11 cellular contexts compared by ENCODE assay signal in the genomic region with DNA sequence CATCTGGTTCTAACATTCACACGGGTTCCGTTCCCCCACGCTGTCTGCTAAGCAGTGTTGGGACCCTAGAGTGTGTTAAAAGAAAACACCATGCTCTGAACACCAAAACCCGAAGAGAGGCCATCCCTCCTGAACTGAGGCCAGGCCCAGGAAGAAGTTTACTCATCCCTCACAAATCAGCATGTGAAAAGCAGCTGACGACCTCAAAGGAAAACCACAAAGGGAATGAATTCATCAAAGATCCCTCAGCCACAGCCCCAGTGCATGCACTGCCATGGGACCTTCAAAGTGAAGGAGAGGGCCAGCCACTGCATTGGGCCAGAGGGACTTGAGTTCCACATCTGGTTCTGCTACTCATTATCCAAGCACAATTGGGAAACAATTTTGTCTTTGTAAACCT. TPM values are rescaled to one million over a fixed set of nuclear protein-coding genes. Genes with fewer than 3 reads are reported as not detected.
DNase-seq lines count a peak whose midpoint lies in the region; ATAC-seq, FAIRE-seq and TF ChIP-seq lines count a peak whose summit lies in the region.
"Had no signal": no experiment of that assay in that cellular context is flagged by ENCODE, and none has a peak within 500 bp of the region (broad histone marks: within the 10 kb centered on the region; RNA-seq: fewer than 3 reads in every experiment).

No MANE protein-coding gene starts in this region.

- H2AFZ ChIP-seq in Loucy (ENCODE audit: low read length) (no peak overlapping the region), H1 (ENCODE audit: low read length) (no peak overlapping the region)

- H4K8ac ChIP-seq in H1 (ENCODE audit: extremely low read depth, insufficient read depth, low read length), result no peak overlapping the region

- TF ChIP-seq EP300 in H1 (IDR thresholded peaks at IDR 0.05; ENCODE audit: borderline replicate concordance in 1 of 2, low read depth in 2 of 2, low read length in 2 of 2), result no peak

- no peak overlapping the region for H3K4me3 Mint-ChIP-seq in activated CD8-positive, alpha-beta T cell treated with anti-CD3 and anti-CD28 coated beads for 36 hours
- no peak overlapping the region for H3K4me3 Mint-ChIP-seq in activated CD8-positive, alpha-beta T cell treated with anti-CD3 and anti-CD28 coated beads, Interleukin-2, amount 10 ng/mL, durations not matched to agents 7 days and 5 days

- no peak overlapping the region for H2BK15ac ChIP-seq in H1 (ENCODE audit: low read length)

- H3K79me1 ChIP-seq in H1 (ENCODE audit: low read depth, low read length), result no peaks in the 10 kb centered on the region

- peak overlapping the region; percentile 88; the same call in 1 of the 2 replicates for H2BK12ac ChIP-seq in H1 (ENCODE audit: low read depth, low read length)

- no peaks in the 10 kb centered on the region for H3K36me3 ChIP-seq in Loucy (ENCODE audit: insufficient read depth, low read length)
- no peaks in the 10 kb centered on the region for H3K36me3 ChIP-seq in H1 (ENCODE audit: control insufficient read depth in 2 of 4, insufficient read depth in 4 of 4, low read length in 3 of 4)
- H3K36me3 ChIP-seq: pancreas had no signal

- H3K23me2 ChIP-seq in H1 (ENCODE audit: low read depth, low read length), result no peaks in the 10 kb centered on the region

- no peak overlapping the region for H2BK20ac ChIP-seq in H1 (ENCODE audit: low read length)

- no peak overlapping the region for H2AK5ac ChIP-seq in H1 (ENCODE audit: low read depth, low read length)

- no peaks in the 10 kb centered on the region for H3K36me3 Mint-ChIP-seq in activated CD8-positive, alpha-beta T cell treated with anti-CD3 and anti-CD28 coated beads for 36 hours (ENCODE audit: low read depth)
- H3K36me3 Mint-ChIP-seq in activated CD8-positive, alpha-beta T cell treated with anti-CD3 and anti-CD28 coated beads, Interleukin-2, amount 10 ng/mL, durations not matched to agents 7 days and 5 days (ENCODE audit: low read depth), result no peaks in the 10 kb centered on the region

- TF ChIP-seq CTCF in activated CD8-positive, alpha-beta T cell treated with anti-CD3 and anti-CD28 coated beads for 36 hours (IDR thresholded peaks at IDR 0.05), result no peak
- TF ChIP-seq CTCF in Loucy (conservative IDR thresholded peaks at IDR 0.05; ENCODE audit: low read length) (no peak), H1 (IDR thresholded peaks at IDR 0.05; ENCODE audit: control extremely low read depth in 1 of 3, insufficient read depth in 1 of 3, low read depth in 1 of 3, low read length in 3 of 3) (no peak)

- TF ChIP-seq RAD21 in H1 (IDR thresholded peaks at IDR 0.05 in 1 of 2, conservative IDR thresholded peaks at IDR 0.05 in 1 of 2; ENCODE audit: low read depth in 2 of 2, low read length in 2 of 2), result no peak

- no peak for FAIRE-seq in H1 (lab: Jason Lieb, UNC)
- FAIRE-seq: GM12878, pancreas had no signal

- H3K27me3 Mint-ChIP-seq in activated CD8-positive, alpha-beta T cell treated with anti-CD3 and anti-CD28 coated beads for 36 hours, result peaks cover 7% of the 10 kb centered on the region
- H3K27me3 Mint-ChIP-seq in activated CD8-positive, alpha-beta T cell treated with anti-CD3 and anti-CD28 coated beads, Interleukin-2, amount 10 ng/mL, durations not matched to agents 7 days and 5 days (ENCODE audit: low read depth), result peaks cover 14% of the 10 kb centered on the region

- H3K56ac ChIP-seq in H1 (replicated peaks; ENCODE audit: insufficient read length, low read depth, low read length), result no peak overlapping the region

- H3K27me3 ChIP-seq in Loucy (ENCODE audit: insufficient read depth, low read length, poor library complexity, severe bottlenecking) (no peaks in the 10 kb centered on the region), H1 (replicated peaks in 1 of 4; ENCODE audit: control insufficient read depth in 3 of 4, extremely low read depth in 1 of 4, insufficient read depth in 3 of 4, low read length in 3 of 4) (0 out of 7 replicates have a peak, but pooled peaks cover 0 to 2% (median 0%) of the 10 kb centered on the region in 4 experiments)
- H3K27me3 ChIP-seq: pancreas had no signal

- H4K20me1 ChIP-seq in Loucy (ENCODE audit: insufficient read depth, low read length, poor library complexity, severe bottlenecking) (no peaks in the 10 kb centered on the region), H1 (replicated peaks in 1 of 2; ENCODE audit: control insufficient read depth in 1 of 2, insufficient read depth in 2 of 2, low read length in 2 of 2) (no peaks in the 10 kb centered on the region)

- H3K9me3 Mint-ChIP-seq in activated CD8-positive, alpha-beta T cell treated with anti-CD3 and anti-CD28 coated beads for 36 hours, result no peaks in the 10 kb centered on the region
- no peaks in the 10 kb centered on the region for H3K9me3 Mint-ChIP-seq in activated CD8-positive, alpha-beta T cell treated with anti-CD3 and anti-CD28 coated beads, Interleukin-2, amount 10 ng/mL, durations not matched to agents 7 days and 5 days (ENCODE audit: insufficient read depth)

- H3K18ac ChIP-seq in H1 (ENCODE audit: extremely low read depth, low read length), result peak overlapping the region; percentile 4; the same call in 1 of the 2 replicates

- H3K9me2 ChIP-seq in Loucy (replicated peaks; ENCODE audit: low read depth, low read length), result no peaks in the 10 kb centered on the region

- peak overlapping the region; percentile 22 for H3K4me3 ChIP-seq in Loucy (ENCODE audit: low read length, poor library complexity, severe bottlenecking)
- no peak overlapping the region for H3K4me3 ChIP-seq in H1 (ENCODE audit: extremely low read depth in 1 of 4, insufficient read depth in 2 of 4, low read depth in 3 of 4, low read length in 4 of 4)
- H3K4me3 ChIP-seq: GM12878, pancreas had no signal

- POLR2A ChIA-PET in activated CD8-positive, alpha-beta T cell treated with anti-CD3 and anti-CD28 coated beads for 36 hours (lab: Charles Lee), result no interaction called here
- POLR2A ChIA-PET in activated CD8-positive, alpha-beta T cell treated with anti-CD3 and anti-CD28 coated beads, Interleukin-2, amount 10 ng/mL, durations not matched to agents 7 days and 5 days (lab: Charles Lee), result no interaction called here
- POLR2A ChIA-PET in H1 (lab: Charles Lee; ENCODE audit: partially characterized antibody), result interaction anchor here (0.6 to 1.1 kb wide), 2 partner anchors 11 to 14 kb away, joined by 3 to 4 read pairs; no protein-coding TSS in a partner anchor

- H3K27ac ChIP-seq in H1 (ENCODE audit: low read depth, low read length), result no peak overlapping the region
- H3K27ac ChIP-seq: HL-60, pancreas had no signal

- peaks cover 11% of the 10 kb centered on the region for H3K4me1 Mint-ChIP-seq in activated CD8-positive, alpha-beta T cell treated with anti-CD3 and anti-CD28 coated beads for 36 hours (ENCODE audit: low read depth)
- H3K4me1 Mint-ChIP-seq in activated CD8-positive, alpha-beta T cell treated with anti-CD3 and anti-CD28 coated beads, Interleukin-2, amount 10 ng/mL, durations not matched to agents 7 days and 5 days (ENCODE audit: low read depth), result peaks cover 12% of the 10 kb centered on the region

- CTCF ChIA-PET in activated CD8-positive, alpha-beta T cell treated with anti-CD3 and anti-CD28 coated beads for 36 hours (lab: Charles Lee), result no interaction called here
- CTCF ChIA-PET in activated CD8-positive, alpha-beta T cell treated with anti-CD3 and anti-CD28 coated beads, Interleukin-2, amount 10 ng/mL, durations not matched to agents 7 days and 5 days (lab: Charles Lee), result no interaction called here
- CTCF ChIA-PET in H1 (lab: Charles Lee; ENCODE audit: partially characterized antibody), result interaction anchor here (1.0 to 1.6 kb wide), 4 partner anchors 9 to 166 kb away, joined by 3 to 5 read pairs (median 4); no protein-coding TSS in a partner anchor

- no peak for DNase-seq in activated CD8-positive, alpha-beta T cell treated with anti-CD3 and anti-CD28 coated beads for 36 hours
- DNase-seq in activated CD8-positive, alpha-beta T cell treated with anti-CD3 and anti-CD28 coated beads, Interleukin-2, amount 10 ng/mL, durations not matched to agents 7 days and 5 days, result no peak
- DNase-seq in H1 (ENCODE audit: low read depth in 1 of 2, low spot score in 2 of 2) (peak in 1 of 2 experiments; percentile 41), sciatic nerve (ENCODE audit: low spot score) (no peak), NOMO-1 treated with DMSO at 0.1 percent for 48 hours (lab: John Stamatoyannopoulos, UW; ENCODE audit: unreplicated experiment) (no peak)
- DNase-seq: pancreas had no signal

- no peak overlapping the region for H4K5ac ChIP-seq in H1 (ENCODE audit: insufficient read length, low read depth, low read length)

- no peak overlapping the region for H3K23ac ChIP-seq in H1 (ENCODE audit: insufficient read length)

- H3K79me2 ChIP-seq in Loucy (ENCODE audit: insufficient read depth, low read length) (no peaks in the 10 kb centered on the region), H1 (ENCODE audit: control insufficient read depth in 1 of 2, insufficient read depth in 2 of 2, low read length in 2 of 2) (no peaks in the 10 kb centered on the region)

- H3K4me2 ChIP-seq in Loucy (ENCODE audit: low read depth, low read length, poor library complexity, severe bottlenecking), result peak overlapping the region; percentile 54
- peak overlapping the region in 1 of 2 experiments; percentile 4; a peak in 1 of 4 replicates for H3K4me2 ChIP-seq in H1 (ENCODE audit: insufficient read depth in 1 of 2, low read depth in 2 of 2, low read length in 2 of 2)

- H3K9ac ChIP-seq in Loucy (ENCODE audit: low read depth, low read length, poor library complexity, severe bottlenecking) (no peak overlapping the region), H1 (replicated peaks in 1 of 4; ENCODE audit: extremely low read depth in 1 of 4, low read depth in 3 of 4, low read length in 3 of 4) (no peak overlapping the region)

- no peaks in the 10 kb centered on the region for H3F3A ChIP-seq in Loucy (ENCODE audit: low read depth)

- ATAC-seq in activated CD8-positive, alpha-beta T cell treated with anti-CD3 and anti-CD28 coated beads for 36 hours, result peak; percentile 24
- ATAC-seq in activated CD8-positive, alpha-beta T cell treated with anti-CD3 and anti-CD28 coated beads, Interleukin-2, amount 10 ng/mL, durations not matched to agents 7 days and 5 days, result no peak
- ATAC-seq in sciatic nerve (peak; percentile 91), HG02885 (IDR thresholded peaks at IDR 0.05; ENCODE audit: poor library complexity, unreplicated experiment) (no peak), GM21619 (IDR thresholded peaks at IDR 0.05; ENCODE audit: unreplicated experiment) (no peak)
- ATAC-seq: GM12878 had no signal

- intact Hi-C loops in activated CD8-positive, alpha-beta T cell treated with anti-CD3 and anti-CD28 coated beads for 36 hours (cut with micrococcal nuclease), result no loop called here
- intact Hi-C loops in sciatic nerve (cut with DNase I), result no loop called here

- H3K14ac ChIP-seq in H1 (ENCODE audit: insufficient read length), result no peak overlapping the region

- H3K4ac ChIP-seq in H1 (replicated peaks; ENCODE audit: insufficient read length, low read depth, low read length), result no peak overlapping the region

- peaks cover 15% of the 10 kb centered on the region for H3K4me1 ChIP-seq in Loucy (ENCODE audit: insufficient read depth, low read length, poor library complexity, severe bottlenecking)
- peaks cover 0 to 8% (median 7%) of the 10 kb centered on the region in 4 experiments; a peak in 3 of 7 replicates for H3K4me1 ChIP-seq in H1 (replicated peaks in 1 of 4; ENCODE audit: control insufficient read depth in 3 of 4, insufficient read depth in 4 of 4, low read length in 3 of 4)
- H3K4me1 ChIP-seq: pancreas had no signal

- WGBS in H1 (ENCODE audit: extremely low coverage in 1 of 2, insufficient coverage in 1 of 2, insufficient read length in 1 of 2, insufficient replicate concordance in 2 of 2, low coverage in 1 of 2, low lambda C conversion rate in 2 of 2, missing lambda C conversion rate in 1 of 2), 2 experiments, result 73% methylated on average over 5 of the region's 5 CpGs; no CpG with 5 or more reads in 1 of the 2 experiments

- H3K27ac Mint-ChIP-seq in activated CD8-positive, alpha-beta T cell treated with anti-CD3 and anti-CD28 coated beads for 36 hours, result no peak overlapping the region
- H3K27ac Mint-ChIP-seq in activated CD8-positive, alpha-beta T cell treated with anti-CD3 and anti-CD28 coated beads, Interleukin-2, amount 10 ng/mL, durations not matched to agents 7 days and 5 days, result no peak overlapping the region

- H2BK5ac ChIP-seq in H1 (ENCODE audit: low read depth, low read length), result no peak overlapping the region

- TF ChIP-seq POLR2A in H1 (IDR thresholded peaks at IDR 0.05; ENCODE audit: control extremely low read depth in 1 of 2, low read depth in 2 of 2, low read length in 2 of 2), result no peak

- H4K91ac ChIP-seq in H1 (replicated peaks; ENCODE audit: insufficient read length, low read length), result no peak overlapping the region

- H2BK120ac ChIP-seq in H1 (replicated peaks; ENCODE audit: low read depth, low read length), result no peak overlapping the region

- H3K9me3 ChIP-seq in Loucy (ENCODE audit: insufficient read depth, low read depth, low read length), result no peaks in the 10 kb centered on the region
- H3K9me3 ChIP-seq in H1 (ENCODE audit: insufficient read depth in 2 of 2, low read depth in 1 of 2, low read length in 1 of 2), result no peaks in the 10 kb centered on the region
- H3K9me3 ChIP-seq: pancreas had no signal

RNA-seq across cellular contexts. Expression of a gene that starts 7.0 kb away (rescaled TPM):
- total RNA-seq in activated CD8-positive, alpha-beta T cell treated with anti-CD3 and anti-CD28 coated beads for 36 hours, result 1 to 10 TPM; 2.5 to 6.2 TPM
- total RNA-seq in activated CD8-positive, alpha-beta T cell treated with anti-CD3 and anti-CD28 coated beads, Interleukin-2, amount 10 ng/mL, durations not matched to agents 7 days and 5 days, result 1 to 10 TPM; 3.0 to 3.6 TPM
- total RNA-seq in H1 (2021; fragmentation: NEBNext Ultra II Directional; extraction: Animal tissue kit (Norgen Biotek cat#: 25700)), result 21.9 and 22.9 TPM in 2 replicates
- 29.0 and 29.6 TPM in 2 replicates for polyA plus RNA-seq in H1 (2011; rRNA removed)
- 21.9 TPM for polyA plus RNA-seq in H1 (2011; cell fraction: cytosol; rRNA removed)
- 46.5 TPM for polyA plus RNA-seq in H1 (2011; cell fraction: nucleus; rRNA removed)
- polyA plus RNA-seq in H1 (2012, experiment 1 of 2), result 17.0 to 23.1 TPM (median 20.1 TPM) in 4 replicates
- 15.4 TPM for polyA plus RNA-seq in H1 (2012, experiment 2 of 2)
- polyA plus RNA-seq in H1 (2013, experiment 1 of 2), result 22.7 TPM
- polyA plus RNA-seq in H1 (2013, experiment 2 of 2), result 21.2 TPM
- 37.4 and 41.1 TPM in 2 replicates for polyA minus RNA-seq in H1 (2011; rRNA and poly(A)+ RNA removed)
- 15.6 TPM for polyA minus RNA-seq in H1 (2011; cell fraction: cytosol; rRNA and poly(A)+ RNA removed)
- polyA minus RNA-seq in H1 (2011; cell fraction: nucleus; rRNA and poly(A)+ RNA removed), result 26.2 TPM
- 12.5 TPM for total RNA-seq in sciatic nerve

Comparison
In these comparisons a context has a peak if more than half of its experiments do, and no peak if none do; other contexts are left out.
1. ATAC-seq: peak in activated CD8-positive, alpha-beta T cell treated with anti-CD3 and anti-CD28 coated beads for 36 hours (single experiment) and sciatic nerve (single experiment); none in activated CD8-positive, alpha-beta T cell treated with anti-CD3 and anti-CD28 coated beads, Interleukin-2, amount 10 ng/mL, durations not matched to agents 7 days and 5 days (single experiment), HG02885 (single experiment) and GM21619 (single experiment).